8 cellular contexts compared by ENCODE assay signal in genomic region chr6:36873612-36874011, GRCh38. TPM values are rescaled to one million over a fixed set of nuclear protein-coding genes. Genes with fewer than 3 reads are reported as not detected.
DNase-seq lines count a peak whose midpoint lies in the region; ATAC-seq, FAIRE-seq and TF ChIP-seq lines count a peak whose summit lies in the region.

No MANE protein-coding gene starts in this region.

- peak overlapping the region; percentile 85 for H3K9ac ChIP-seq in Loucy (ENCODE audit: low read depth, low read length, poor library complexity, severe bottlenecking)

- peak overlapping the region; percentile 92 to 99 (median 97) for H3K4me3 Mint-ChIP-seq in naive B cell

- DNase-seq in breast epithelium (ENCODE audit: low spot score in 2 of 2) (no peak), naive B cell (no peak), H4 (ENCODE audit: low spot score) (no peak), NCI-H524 treated with DMSO at 0.1 percent for 48 hours (lab: John Stamatoyannopoulos, UW) (no peak)

- peaks cover 19 to 39% (median 36%) of the 10 kb centered on the region in 3 donors for H3K4me1 Mint-ChIP-seq in naive B cell

- ATAC-seq in naive B cell (ENCODE audit: low read depth in 2 of 2) = no peak
- ATAC-seq in GM18909 (IDR thresholded peaks at IDR 0.05; ENCODE audit: poor library complexity, unreplicated experiment) = no peak
- no peak for ATAC-seq in GM18502 (IDR thresholded peaks at IDR 0.05; ENCODE audit: poor library complexity, unreplicated experiment)

- H3K4me2 ChIP-seq in Loucy (ENCODE audit: low read depth, low read length, poor library complexity, severe bottlenecking) = peak overlapping the region; percentile 89

- H2AFZ ChIP-seq in Loucy (ENCODE audit: low read length) = 0 out of 2 replicates have a peak overlapping the region, but pooled peaks have one; percentile 99

- no peak for TF ChIP-seq POLR2A in breast epithelium (IDR thresholded peaks at IDR 0.05)

- H3K27ac ChIP-seq in breast epithelium = no peak overlapping the region

- H3K36me3 Mint-ChIP-seq in naive B cell = peaks cover 0 to 8% of the 10 kb centered on the region in 2 donors

- H3K4me3 ChIP-seq in Loucy (ENCODE audit: low read length, poor library complexity, severe bottlenecking) = peak overlapping the region; percentile 88
- H3K4me3 ChIP-seq in breast epithelium = peak overlapping the region; percentile 71 to 89 (median 83)

- H3K27me3 ChIP-seq in Loucy (ENCODE audit: insufficient read depth, low read length, poor library complexity, severe bottlenecking) (no peaks in the 10 kb centered on the region), breast epithelium (no peaks in the 10 kb centered on the region)

- peaks cover 47% of the 10 kb centered on the region for H3K4me1 ChIP-seq in Loucy (ENCODE audit: insufficient read depth, low read length, poor library complexity, severe bottlenecking)
- no peaks in the 10 kb centered on the region for H3K4me1 ChIP-seq in breast epithelium

- no peaks in the 10 kb centered on the region for H3K9me3 Mint-ChIP-seq in naive B cell

- intact Hi-C loops in breast epithelium (cut with DNase I; ENCODE audit: low total_unique reads) = no loop called here

- H4K20me1 ChIP-seq in Loucy (ENCODE audit: insufficient read depth, low read length, poor library complexity, severe bottlenecking) = peaks cover 1% of the 10 kb centered on the region

- peaks cover 0 to 8% (median 0%) of the 10 kb centered on the region in 3 donors for H3K27me3 Mint-ChIP-seq in naive B cell

- no peaks in the 10 kb centered on the region for H3K9me3 ChIP-seq in Loucy (ENCODE audit: insufficient read depth, low read depth, low read length)
- H3K9me3 ChIP-seq in breast epithelium = no peaks in the 10 kb centered on the region

- H3K36me3 ChIP-seq in Loucy (ENCODE audit: insufficient read depth, low read length) (no peaks in the 10 kb centered on the region), breast epithelium (no peaks in the 10 kb centered on the region)

- no peaks in the 10 kb centered on the region for H3F3A ChIP-seq in Loucy (ENCODE audit: low read depth)

- H3K79me2 ChIP-seq in Loucy (ENCODE audit: insufficient read depth, low read length) = peaks cover 56% of the 10 kb centered on the region

- peak overlapping the region in 4 of 6 donors; percentile 41 to 91 (median 68) for H3K27ac Mint-ChIP-seq in naive B cell

- H3K9me2 ChIP-seq in Loucy (replicated peaks; ENCODE audit: low read depth, low read length) = no peaks in the 10 kb centered on the region

- TF ChIP-seq CTCF in Loucy (conservative IDR thresholded peaks at IDR 0.05; ENCODE audit: low read length) = peak; percentile 51
- TF ChIP-seq CTCF in breast epithelium (IDR thresholded peaks at IDR 0.05) = no peak

- FAIRE-seq in G401.6 (lab: Jason Lieb, UNC) = peak; percentile 15

RNA-seq across cellular contexts. Expression of gene PPIL1, which starts 1.0 kb away (rescaled TPM):
- 10 to 100 TPM in 2 of 3 donors, 1 to 10 TPM in 1; 4.5 to 24.7 (median 19.7) TPM for total RNA-seq in breast epithelium
- polyA plus RNA-seq in naive B cell (ENCODE audit: low read depth in 6 of 6) = 10 to 100 TPM in 2 of 6 donors, 1 to 10 TPM in 4; 4.9 to 12.2 (median 6.8) TPM
- total RNA-seq in H4 (2014; rRNA removed; shearing (Covaris generic)) = 76.8 and 78.3 TPM in 2 replicates

RNA-seq across cellular contexts. Expression of gene C6orf89, which starts 12.1 kb away (rescaled TPM):
- total RNA-seq in breast epithelium = 10 to 100 TPM; 32.8 to 58.7 (median 45.4) TPM
- polyA plus RNA-seq in naive B cell (ENCODE audit: low read depth in 6 of 6) = 10 to 100 TPM; 24.1 to 37.5 (median 34.4) TPM
- 34.2 and 39.6 TPM in 2 replicates for total RNA-seq in H4 (2014; rRNA removed; shearing (Covaris generic))

RNA-seq across cellular contexts. Expression of gene CPNE5, which starts 34.4 kb away (rescaled TPM):
- 1 to 10 TPM in 2 of 3 donors, under 1 TPM in 1; 0.96 to 5.2 (median 3.7) TPM for total RNA-seq in breast epithelium
- 100 to 1,000 TPM in 2 of 6 donors, 10 to 100 TPM in 4; 56.9 to 105 (median 92.2) TPM for polyA plus RNA-seq in naive B cell (ENCODE audit: low read depth in 6 of 6)
- total RNA-seq in H4 (2014; rRNA removed; shearing (Covaris generic)) = not detected in 2 replicates
